1 cellular context compared by ENCODE assay signal in the genomic region with DNA sequence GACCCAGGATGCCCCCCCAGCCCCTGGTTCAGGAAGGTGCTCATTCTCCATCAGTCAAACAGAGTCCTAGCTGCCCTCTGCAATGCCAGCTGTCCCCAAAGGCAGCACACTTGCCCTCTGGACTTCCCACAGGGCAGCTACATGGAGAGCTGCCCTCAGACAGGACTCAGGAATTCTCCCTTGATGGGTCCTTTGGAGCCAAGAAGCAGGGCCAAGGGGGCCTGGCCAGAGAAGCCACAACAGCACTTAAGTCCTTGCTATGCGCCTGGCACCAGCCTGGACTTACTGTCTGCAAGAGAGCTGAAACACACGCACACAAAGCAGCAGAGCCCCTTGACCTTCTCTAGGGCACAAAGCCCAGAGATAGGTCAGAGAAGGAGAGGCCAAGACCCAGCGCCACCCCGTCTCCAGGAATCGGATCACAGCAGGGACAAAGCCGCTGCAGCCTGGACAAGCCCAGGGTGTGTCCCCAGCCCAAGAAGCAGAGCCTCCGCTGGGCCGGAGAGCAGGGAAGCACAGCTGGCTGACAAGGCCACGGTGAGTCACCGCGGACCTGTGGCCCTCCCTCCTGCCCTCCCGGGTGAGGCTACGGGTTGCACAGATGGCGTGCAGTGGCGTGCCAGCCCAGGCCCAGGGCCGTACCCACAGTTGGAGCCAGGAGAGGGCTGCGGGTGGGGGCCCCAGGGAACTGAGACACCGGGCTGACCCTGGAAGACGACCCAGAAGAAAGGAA.
TF ChIP-seq lines count a peak whose summit lies in the region.

No MANE protein-coding gene starts in this region.

TF ChIP-seq in GM12878, 131 proteins besides CTCF, POLR2A, EP300 and RAD21 (continued from another document):
- TF ChIP-seq, protein P1, sequence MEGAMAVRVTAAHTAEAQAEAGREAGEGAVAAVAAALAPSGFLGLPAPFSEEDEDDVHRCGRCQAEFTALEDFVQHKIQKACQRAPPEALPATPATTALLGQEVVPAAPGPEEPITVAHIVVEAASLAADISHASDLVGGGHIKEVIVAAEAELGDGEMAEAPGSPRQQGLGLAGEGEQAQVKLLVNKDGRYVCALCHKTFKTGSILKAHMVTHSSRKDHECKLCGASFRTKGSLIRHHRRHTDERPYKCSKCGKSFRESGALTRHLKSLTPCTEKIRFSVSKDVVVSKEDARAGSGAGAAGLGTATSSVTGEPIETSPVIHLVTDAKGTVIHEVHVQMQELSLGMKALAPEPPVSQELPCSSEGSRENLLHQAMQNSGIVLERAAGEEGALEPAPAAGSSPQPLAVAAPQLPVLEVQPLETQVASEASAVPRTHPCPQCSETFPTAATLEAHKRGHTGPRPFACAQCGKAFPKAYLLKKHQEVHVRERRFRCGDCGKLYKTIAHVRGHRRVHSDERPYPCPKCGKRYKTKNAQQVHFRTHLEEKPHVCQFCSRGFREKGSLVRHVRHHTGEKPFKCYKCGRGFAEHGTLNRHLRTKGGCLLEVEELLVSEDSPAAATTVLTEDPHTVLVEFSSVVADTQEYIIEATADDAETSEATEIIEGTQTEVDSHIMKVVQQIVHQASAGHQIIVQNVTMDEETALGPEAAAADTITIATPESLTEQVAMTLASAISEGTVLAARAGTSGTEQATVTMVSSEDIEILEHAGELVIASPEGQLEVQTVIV (IDR thresholded peaks at IDR 0.05; ENCODE audit: borderline replicate concordance, partially characterized antibody): no peak
- TF ChIP-seq TCF3 (IDR thresholded peaks at IDR 0.05; ENCODE audit: borderline replicate concordance, insufficient read depth, low read depth, low read length) (no peak), CBFB (IDR thresholded peaks at IDR 0.05; ENCODE audit: low read depth) (no peak), TCF12 (IDR thresholded peaks at IDR 0.05; ENCODE audit: low read depth, low read length) (no peak), SREBF2 (IDR thresholded peaks at IDR 0.05; ENCODE audit: low read length) (no peak), MXI1 (IDR thresholded peaks at IDR 0.05; ENCODE audit: low read depth, low read length) (no peak), SP1 (IDR thresholded peaks at IDR 0.05; ENCODE audit: low read depth, low read length) (no peak), ZBED1 (IDR thresholded peaks at IDR 0.05; ENCODE audit: borderline replicate concordance) (no peak)
